ENCODE assay signal across 8 cellular contexts in the genomic region with DNA sequence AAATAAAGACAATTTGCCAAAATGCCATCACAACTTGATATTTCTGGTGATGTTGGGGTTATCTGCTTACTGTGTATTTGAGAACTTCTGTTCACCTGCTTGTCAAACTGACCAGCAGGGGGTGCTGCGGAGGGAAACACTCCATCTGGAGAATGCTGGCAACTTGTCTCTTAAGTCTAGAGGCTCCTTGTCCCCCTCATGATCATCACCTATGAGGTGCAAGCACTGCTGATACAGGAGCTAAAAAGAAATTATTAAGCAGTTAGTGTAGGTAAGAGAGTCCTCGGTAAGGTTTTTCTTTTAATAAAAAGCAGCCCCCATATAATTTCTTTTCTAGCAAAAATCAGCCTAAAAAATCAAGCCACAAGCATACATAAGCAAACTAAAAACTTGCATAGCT. TPM values are rescaled to one million over a fixed set of nuclear protein-coding genes. Genes with fewer than 3 reads are reported as not detected.
DNase-seq lines count a peak whose midpoint lies in the region; ATAC-seq, FAIRE-seq and TF ChIP-seq lines count a peak whose summit lies in the region.

No MANE protein-coding gene starts in this region.

- peak; percentile 56 to 84 (median 75) for DNase-seq in CD8-positive, alpha-beta T cell
- DNase-seq in LHCN-M2 (ENCODE audit: low read depth) (peak; percentile 47), dermis blood vessel endothelial cell (peak; percentile 79), mucosa of descending colon (peak; percentile 62 to 83 (median 72)), RCC 7860 (ENCODE audit: low spot score) (no peak)
- peak; percentile 74 to 82 for DNase-seq in activated CD4-positive, alpha-beta T cell treated with anti-CD3 and anti-CD28 coated beads for 4 hours
- peak; percentile 73 for DNase-seq in stimulated activated CD8-positive, alpha-beta memory T cell treated with anti-CD3 and anti-CD28 coated beads, Interleukin-4, amount 100 ng/mL, for 24 hours (ENCODE audit: low read depth)

- H3K27me3 Mint-ChIP-seq in CD8-positive, alpha-beta T cell (ENCODE audit: low read depth) = peaks cover 15% of the 10 kb centered on the region

- peak; percentile 73 for TF ChIP-seq CTCF in CD8-positive, alpha-beta T cell (IDR thresholded peaks at IDR 0.05)
- peak; percentile 53 for TF ChIP-seq CTCF in mucosa of descending colon (IDR thresholded peaks at IDR 0.05)

- no peak overlapping the region for H3K27ac Mint-ChIP-seq in CD8-positive, alpha-beta T cell

- ATAC-seq in CD8-positive, alpha-beta T cell = peak; percentile 73
- ATAC-seq in GM19351 (IDR thresholded peaks at IDR 0.05; ENCODE audit: unreplicated experiment) (peak; percentile 60), mucosa of descending colon (peak; percentile 62)

- H3K27me3 ChIP-seq in CD8-positive, alpha-beta T cell (ENCODE audit: insufficient read depth, low read length) = no peaks in the 10 kb centered on the region

- no peak for FAIRE-seq in RCC 7860 (lab: Jason Lieb, UNC)

- H3K27ac ChIP-seq in CD8-positive, alpha-beta T cell (ENCODE audit: low read depth, low read length) = no peak overlapping the region

- POLR2A ChIA-PET in CD8-positive, alpha-beta T cell (lab: Charles Lee) = interaction anchor here (0.7 to 1.1 kb wide), 2 partner anchors 82 to 117 kb away, joined by 3 read pairs; no protein-coding TSS in a partner anchor

- no peaks in the 10 kb centered on the region for H3K9me3 Mint-ChIP-seq in CD8-positive, alpha-beta T cell

- no peak overlapping the region for H3K4me3 Mint-ChIP-seq in CD8-positive, alpha-beta T cell

- CTCF ChIA-PET in CD8-positive, alpha-beta T cell (lab: Charles Lee) = interaction anchor here (0.6 to 5.2 kb wide), 24 partner anchors 10 to 150 kb away, joined by 3 to 75 read pairs (median 4); partner anchors contain the start of genes DTX4 and FAM111A

- H3K36me3 ChIP-seq in CD8-positive, alpha-beta T cell (ENCODE audit: insufficient read depth, low read length) = no peaks in the 10 kb centered on the region
- no peaks in the 10 kb centered on the region for H3K36me3 ChIP-seq in mucosa of descending colon (ENCODE audit: low read depth)

- peaks cover 6% of the 10 kb centered on the region for H3K4me1 Mint-ChIP-seq in CD8-positive, alpha-beta T cell (ENCODE audit: low read depth)

- no peaks in the 10 kb centered on the region for H3K4me1 ChIP-seq in CD8-positive, alpha-beta T cell (ENCODE audit: insufficient read depth, low read length)
- H3K4me1 ChIP-seq in mucosa of descending colon (ENCODE audit: low read depth) = no peaks in the 10 kb centered on the region

- H3K36me3 Mint-ChIP-seq in CD8-positive, alpha-beta T cell = no peaks in the 10 kb centered on the region

- no peak overlapping the region for H3K4me3 ChIP-seq in CD8-positive, alpha-beta T cell (ENCODE audit: low read depth, low read length)
- H3K4me3 ChIP-seq in mucosa of descending colon = no peak overlapping the region

- intact Hi-C loops in CD8-positive, alpha-beta T cell (cut with DNase I, micrococcal nuclease) = loop anchor here (1.0 to 10.0 kb wide), 3 partner anchors 83 to 399 kb away; no protein-coding TSS in a partner anchor
- intact Hi-C loops in mucosa of descending colon (cut with DNase I, micrococcal nuclease) = no loop called here

- no peaks in the 10 kb centered on the region for H3K9me3 ChIP-seq in CD8-positive, alpha-beta T cell (ENCODE audit: low read length)
- no peaks in the 10 kb centered on the region for H3K9me3 ChIP-seq in mucosa of descending colon

RNA-seq across cellular contexts. Expression of gene GLYATL1B, which starts 32.7 kb away (rescaled TPM):
- not detected for total RNA-seq in CD8-positive, alpha-beta T cell
- total RNA-seq in LHCN-M2 (2014; rRNA removed) (not detected in 2 replicates), dermis blood vessel endothelial cell (not detected in 2 replicates), mucosa of descending colon (not detected)
- not detected for polyA plus RNA-seq in LHCN-M2 (2012)

RNA-seq across cellular contexts. Expression of gene FAM111B, which starts 53.6 kb away (rescaled TPM):
- total RNA-seq in CD8-positive, alpha-beta T cell = under 1 TPM; 0.22 to 0.57 TPM
- total RNA-seq in LHCN-M2 (2014; rRNA removed) (37.0 and 38.9 TPM in 2 replicates), dermis blood vessel endothelial cell (20.6 and 37.6 TPM in 2 replicates), mucosa of descending colon (1 to 10 TPM; 1.8 to 7.8 (median 2.5) TPM)
- 4.9 TPM for polyA plus RNA-seq in LHCN-M2 (2012)

Comparison
In these comparisons a context has a peak if more than half of its experiments do, and no peak if none do; other contexts are left out.
1. intact Hi-C loops: an anchor here in CD8-positive, alpha-beta T cell (1.0 to 10.0 kb wide); none called in mucosa of descending colon.